16 cellular contexts compared by ENCODE assay signal in the genomic region with DNA sequence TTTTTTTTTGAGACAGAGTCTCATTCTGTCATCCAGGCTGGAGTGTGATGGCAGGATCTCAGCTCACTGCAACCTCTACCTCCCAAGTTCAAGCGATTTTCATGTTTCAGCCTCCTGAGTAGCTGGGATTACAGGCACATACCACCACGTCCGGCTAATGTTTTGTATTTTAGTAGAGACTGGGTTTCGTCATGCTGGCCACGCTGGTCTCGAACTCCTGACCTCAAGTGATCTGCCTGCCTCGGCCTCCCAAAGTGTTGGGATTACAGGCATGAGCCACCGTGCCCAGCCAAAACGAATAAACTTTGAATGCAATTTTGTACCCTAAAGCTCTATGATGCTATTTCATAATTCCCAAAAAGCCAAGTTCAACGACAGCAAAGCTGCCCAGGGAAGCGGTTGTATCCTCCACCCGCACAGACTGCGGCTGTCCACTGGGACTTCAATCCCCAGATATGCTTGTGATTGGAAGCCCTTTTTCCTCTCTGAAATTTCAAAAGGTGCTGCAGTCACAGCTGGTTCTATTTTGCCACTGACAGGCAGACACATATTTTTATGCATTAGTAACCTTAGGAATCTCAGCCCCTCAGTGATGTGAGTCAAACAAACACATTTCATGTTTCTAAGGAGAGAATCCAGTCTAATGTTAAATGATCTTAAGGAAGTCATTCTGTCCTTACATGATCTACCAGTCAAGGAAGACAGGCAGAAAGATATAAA. TPM values are rescaled to one million over a fixed set of nuclear protein-coding genes. Genes with fewer than 3 reads are reported as not detected.
DNase-seq lines count a peak whose midpoint lies in the region; ATAC-seq, FAIRE-seq and TF ChIP-seq lines count a peak whose summit lies in the region.
"Had no signal": no experiment of that assay in that cellular context is flagged by ENCODE, and none has a peak within 500 bp of the region (broad histone marks: within the 10 kb centered on the region; RNA-seq: fewer than 3 reads in every experiment).

No MANE protein-coding gene starts in this region.

- FAIRE-seq in astrocyte (lab: Jason Lieb, UNC), result peak; percentile 78
- FAIRE-seq: D721Med, small intestine had no signal

- peak overlapping the region; percentile 40 for H3K4me3 Mint-ChIP-seq in astrocyte (ENCODE audit: unreplicated experiment)
- H3K4me3 Mint-ChIP-seq: nephron progenitor cell had no signal

- H3K4me3 ChIP-seq in HFF-Myc (replicated peaks; ENCODE audit: low read depth, low read length), result no peak overlapping the region
- H3K4me3 ChIP-seq in astrocyte (ENCODE audit: insufficient read depth, low read depth, low read length), result no peak overlapping the region
- no peak overlapping the region for H3K4me3 ChIP-seq in foreskin fibroblast (ENCODE audit: low read depth in 1 of 2, low read length in 2 of 2)
- no peak overlapping the region for H3K4me3 ChIP-seq in smooth muscle cell
- H3K4me3 ChIP-seq: body of pancreas had no signal

- no peaks in the 10 kb centered on the region for H3K9me3 ChIP-seq in astrocyte (ENCODE audit: insufficient read depth, low read depth, low read length)
- H3K9me3 ChIP-seq in smooth muscle cell (replicated peaks; ENCODE audit: low read depth), result no peaks in the 10 kb centered on the region
- H3K9me3 ChIP-seq: body of pancreas had no signal

- no peaks in the 10 kb centered on the region for H3K9me3 Mint-ChIP-seq in astrocyte (ENCODE audit: unreplicated experiment)
- H3K9me3 Mint-ChIP-seq: nephron progenitor cell had no signal

- H4K20me1 ChIP-seq in astrocyte (ENCODE audit: insufficient read depth, low read length), result no peaks in the 10 kb centered on the region
- no peaks in the 10 kb centered on the region for H4K20me1 ChIP-seq in smooth muscle cell (ENCODE audit: low read depth)

- peaks cover 66% of the 10 kb centered on the region for H3K79me2 ChIP-seq in astrocyte (ENCODE audit: insufficient read depth, low read length)
- H3K79me2 ChIP-seq in smooth muscle cell (ENCODE audit: low read depth), result peaks cover 14% of the 10 kb centered on the region

- peak overlapping the region; percentile 66 for H3K9ac ChIP-seq in astrocyte (ENCODE audit: low read length)
- peak overlapping the region; percentile 50 for H3K9ac ChIP-seq in smooth muscle cell (ENCODE audit: low read depth)

- peak overlapping the region; percentile 37 for H3K4me2 ChIP-seq in astrocyte (ENCODE audit: low read length)
- H3K4me2 ChIP-seq in smooth muscle cell, result peak overlapping the region; percentile 67

- peak; percentile 71 for DNase-seq in HFF-Myc (ENCODE audit: extremely low read depth, low read depth)
- peak; percentile 93 for DNase-seq in astrocyte (ENCODE audit: low read depth)
- peak; percentile 70 to 85 for DNase-seq in foreskin fibroblast
- DNase-seq in smooth muscle cell (lab: John Stamatoyannopoulos, UW; ENCODE audit: unreplicated experiment), result no peak
- no peak for DNase-seq in NCI-H1930 (lab: John Stamatoyannopoulos, UW)
- DNase-seq in activated CD4-positive, alpha-beta T cell treated with anti-CD3 and anti-CD28 coated beads for 4 hours, result no peak
- no peak for DNase-seq in activated naive CD4-positive, alpha-beta T cell treated with anti-CD3 and anti-CD28 coated beads, Interleukin-2, amount 50 U/mL, for 16 hours
- DNase-seq: activated T-cell treated with anti-CD3 and anti-CD28 coated beads, Interleukin-2, amount 50 U/mL, for 1 hour; body of pancreas; NCI-H1436 treated with DMSO at 0.1 percent for 48 hours; NCI-H774; nephron progenitor cell; SHP77; small intestine had no signal

- peak overlapping the region; percentile 93 for H3K27ac Mint-ChIP-seq in astrocyte (ENCODE audit: unreplicated experiment)
- H3K27ac Mint-ChIP-seq: nephron progenitor cell had no signal

- H2AFZ ChIP-seq in astrocyte (ENCODE audit: low read depth, low read length), result no peak overlapping the region
- no peak overlapping the region for H2AFZ ChIP-seq in smooth muscle cell (ENCODE audit: low read depth)

- H3K27me3 ChIP-seq in astrocyte (ENCODE audit: insufficient read depth, low read length), result no peaks in the 10 kb centered on the region
- H3K27me3 ChIP-seq in smooth muscle cell (ENCODE audit: low read depth), result no peaks in the 10 kb centered on the region
- H3K27me3 ChIP-seq: body of pancreas had no signal

- peak overlapping the region; percentile 93 for H3K27ac ChIP-seq in astrocyte (ENCODE audit: low read depth, low read length)
- H3K27ac ChIP-seq in smooth muscle cell (ENCODE audit: low read depth), result peak overlapping the region; percentile 80
- H3K27ac ChIP-seq: body of pancreas had no signal

- TF ChIP-seq CTCF in HFF-Myc (IDR thresholded peaks at IDR 0.05; ENCODE audit: low read depth, low read length, missing control alignments), result no peak
- no peak for TF ChIP-seq CTCF in astrocyte (IDR thresholded peaks at IDR 0.05; ENCODE audit: insufficient read depth, low read depth, low read length)
- TF ChIP-seq CTCF in foreskin fibroblast (IDR thresholded peaks at IDR 0.05; ENCODE audit: low read depth, low read length), result no peak
- no peak for TF ChIP-seq CTCF in smooth muscle cell (IDR thresholded peaks at IDR 0.05; ENCODE audit: borderline replicate concordance, insufficient read depth, poor library complexity, severe bottlenecking)

- peaks cover 6% of the 10 kb centered on the region for H3K36me3 Mint-ChIP-seq in astrocyte (ENCODE audit: low read depth, unreplicated experiment)

- 65% methylated on average over 13 of the region's 13 CpGs for WGBS in smooth muscle cell (ENCODE audit: low lambda C conversion rate)

- H3K27me3 Mint-ChIP-seq in astrocyte (ENCODE audit: low read depth, unreplicated experiment), result no peaks in the 10 kb centered on the region

- peaks cover 8% of the 10 kb centered on the region for H3F3A ChIP-seq in smooth muscle cell (ENCODE audit: low read depth)

- H3K4me1 ChIP-seq in astrocyte (ENCODE audit: insufficient read depth, low read length) (peaks cover 73% of the 10 kb centered on the region), smooth muscle cell (ENCODE audit: low read depth) (peaks cover 12% of the 10 kb centered on the region)
- H3K4me1 ChIP-seq: body of pancreas had no signal

- H3K36me3 ChIP-seq in astrocyte (ENCODE audit: insufficient read depth, low read length), result no peaks in the 10 kb centered on the region
- no peaks in the 10 kb centered on the region for H3K36me3 ChIP-seq in smooth muscle cell (ENCODE audit: low read depth)

- no peak for ATAC-seq in HG02981 (IDR thresholded peaks at IDR 0.05; ENCODE audit: unreplicated experiment)
- ATAC-seq: body of pancreas had no signal

- H3K4me1 Mint-ChIP-seq in astrocyte (ENCODE audit: low read depth, unreplicated experiment), result peaks cover 66% of the 10 kb centered on the region

RNA-seq across cellular contexts. Expression of a gene that starts 8.7 kb away (rescaled TPM):
- total RNA-seq in astrocyte (1.2 and 1.3 TPM in 2 replicates), smooth muscle cell (0.13 and 0.99 TPM in 2 replicates)
- 0.14 and 0.89 TPM in 2 replicates for polyA plus RNA-seq in smooth muscle cell

RNA-seq across cellular contexts. Expression of a gene that starts 31.8 kb away (rescaled TPM):
- 33.5 and 38.8 TPM in 2 replicates for total RNA-seq in astrocyte
- 7.8 and 10.5 TPM in 2 replicates for total RNA-seq in smooth muscle cell
- polyA plus RNA-seq in smooth muscle cell, result 10.4 and 12.2 TPM in 2 replicates

Comparison
In these comparisons a context has a peak if more than half of its experiments do, and no peak if none do; other contexts are left out.
1. DNase-seq: peak in HFF-Myc (single experiment), astrocyte (single experiment) and foreskin fibroblast (2 of 2); none in smooth muscle cell (single experiment), NCI-H1930 (0 of 2), activated CD4-positive, alpha-beta T cell treated with anti-CD3 and anti-CD28 coated beads for 4 hours (0 of 2) and activated naive CD4-positive, alpha-beta T cell treated with anti-CD3 and anti-CD28 coated beads, Interleukin-2, amount 50 U/mL, for 16 hours (single experiment).